ENCODE assay signal across 8 cellular contexts in genomic region chr11:68213555-68214172, GRCh38. TPM values are rescaled to one million over a fixed set of nuclear protein-coding genes. Genes with fewer than 3 reads are reported as not detected.
A peak's percentile ranks its signal among the peaks of the same experiment; 100 is the strongest.
DNase-seq lines count a peak whose midpoint lies in the region; ATAC-seq, FAIRE-seq and TF ChIP-seq lines count a peak whose summit lies in the region.

No MANE protein-coding gene starts in this region.

- dilution Hi-C loops in IMR-90 (cut with HindIII; ENCODE audit: low sequenced_read_pairs, unreplicated experiment), result no loop called here

- peak overlapping the region; percentile 21; the same call in 1 of the 3 replicates for H2BK15ac ChIP-seq in IMR-90 (ENCODE audit: low read depth, low read length)

- H3K4ac ChIP-seq in IMR-90 (ENCODE audit: low read depth, low read length), result peak overlapping the region; percentile 96

- H3K4me3 Mint-ChIP-seq in CD8-positive, alpha-beta memory T cell, result peak overlapping the region; percentile 79 to 91 (median 85)
- H3K4me3 Mint-ChIP-seq in naive thymus-derived CD4-positive, alpha-beta T cell, result peak overlapping the region; percentile 69 to 98 (median 78)

- peak overlapping the region; percentile 100 for H2BK5ac ChIP-seq in IMR-90 (ENCODE audit: low read depth, low read length, poor library complexity, severe bottlenecking)

- H3K9me3 ChIP-seq in CD8-positive, alpha-beta memory T cell (ENCODE audit: low read length), result no peaks in the 10 kb centered on the region
- H3K9me3 ChIP-seq in IMR-90 (ENCODE audit: control insufficient read depth, insufficient read depth, low read length) (no peaks in the 10 kb centered on the region), fibroblast of lung (ENCODE audit: control insufficient read depth, insufficient read depth, low read depth, low read length) (no peaks in the 10 kb centered on the region)
- H3K9me3 ChIP-seq in naive thymus-derived CD4-positive, alpha-beta T cell (ENCODE audit: control insufficient read depth in 2 of 3, low read length in 3 of 3), result no peaks in the 10 kb centered on the region

- in situ Hi-C loops in IMR-90 (cut with MboI; ENCODE audit: low sequenced_read_pairs), result no loop called here

- CTCF ChIA-PET in CD8-positive, alpha-beta memory T cell (lab: Charles Lee), result no interaction called here
- CTCF ChIA-PET in IMR-90 (lab: Yijun Ruan, JAX), result no interaction called here
- CTCF ChIA-PET in naive thymus-derived CD4-positive, alpha-beta T cell (lab: Charles Lee), result no interaction called here

- TF ChIP-seq POLR2A in IMR-90 (IDR thresholded peaks at IDR 0.05; ENCODE audit: low read depth, low read length), result peak; percentile 93

- peak overlapping the region; percentile 93 to 98; a peak in 2 of 4 replicates for H4K8ac ChIP-seq in IMR-90 (ENCODE audit: low read depth in 2 of 2, low read length in 2 of 2)

- 0% methylated on average over 52 of the region's 90 CpGs; no CpG with 5 or more reads in 1 of the 2 experiments for WGBS in IMR-90 (ENCODE audit: extremely low coverage in 2 of 2, insufficient read length in 1 of 2), 2 experiments

- H3K23ac ChIP-seq in IMR-90 (ENCODE audit: low read depth, low read length), result peak overlapping the region; percentile 93; the same call in 1 of the 2 replicates

- no peaks in the 10 kb centered on the region for H3K36me3 ChIP-seq in CD8-positive, alpha-beta memory T cell (ENCODE audit: insufficient read depth, low read length)
- no peaks in the 10 kb centered on the region for H3K36me3 ChIP-seq in IMR-90 (ENCODE audit: control insufficient read depth, insufficient read depth, low read length)
- H3K36me3 ChIP-seq in fibroblast of lung (ENCODE audit: control insufficient read depth, insufficient read depth, low read length), result no peaks in the 10 kb centered on the region
- H3K36me3 ChIP-seq in naive thymus-derived CD4-positive, alpha-beta T cell (ENCODE audit: control insufficient read depth in 2 of 3, insufficient read depth in 3 of 3, low read length in 3 of 3), result peaks cover 0 to 3% (median 0%) of the 10 kb centered on the region in 3 experiments

- BruUV-seq in IMR-90 (replicated peaks; lab: Mats Ljungman, UMichigan), result no TSS peak

- H3K4me2 ChIP-seq in IMR-90 (ENCODE audit: low read depth, low read length) (peak overlapping the region; percentile 81), fibroblast of lung (ENCODE audit: extremely low read depth, insufficient read depth, low read length) (peak overlapping the region; percentile 61)

- H3K18ac ChIP-seq in IMR-90 (ENCODE audit: low read depth, low read length), result peak overlapping the region; percentile 78; the same call in 1 of the 2 replicates

- peak overlapping the region; percentile 86 for H3K9ac ChIP-seq in IMR-90 (ENCODE audit: low read depth, low read length)
- peak overlapping the region; percentile 92 for H3K9ac ChIP-seq in fibroblast of lung (ENCODE audit: insufficient read depth, low read length)

- H3K56ac ChIP-seq in IMR-90 (ENCODE audit: extremely low read depth, insufficient read depth, low read length), result peak overlapping the region; percentile 65; the same call in 1 of the 2 replicates

- H3K36me3 Mint-ChIP-seq in CD8-positive, alpha-beta memory T cell, result peaks cover 0 to 7% (median 2%) of the 10 kb centered on the region in 3 donors
- H3K36me3 Mint-ChIP-seq in naive thymus-derived CD4-positive, alpha-beta T cell, result peaks cover 0 to 5% (median 0%) of the 10 kb centered on the region in 5 donors

- peaks cover 6 to 38% of the 10 kb centered on the region in 2 experiments for H3K79me1 ChIP-seq in IMR-90 (ENCODE audit: low read depth in 1 of 2, low read length in 2 of 2)

- peak overlapping the region; percentile 72 for H2BK120ac ChIP-seq in IMR-90 (ENCODE audit: low read depth, low read length)

- H4K20me1 ChIP-seq in IMR-90 (ENCODE audit: insufficient read depth, low read length) (peaks cover 40% of the 10 kb centered on the region), fibroblast of lung (ENCODE audit: control insufficient read depth, extremely low read depth, insufficient read depth, low read length) (peaks cover 7% of the 10 kb centered on the region)

- peak overlapping the region; percentile 72 for H3K27ac ChIP-seq in CD8-positive, alpha-beta memory T cell (ENCODE audit: low read depth, low read length)
- peak overlapping the region; percentile 89 for H3K27ac ChIP-seq in IMR-90 (ENCODE audit: insufficient read depth, low read length)
- peak overlapping the region; percentile 94 for H3K27ac ChIP-seq in fibroblast of lung (ENCODE audit: insufficient read depth, low read length)
- peak overlapping the region; percentile 88 for H3K27ac ChIP-seq in naive thymus-derived CD4-positive, alpha-beta T cell (ENCODE audit: low read depth, low read length)

- peaks cover 32% of the 10 kb centered on the region for H3K79me2 ChIP-seq in fibroblast of lung (ENCODE audit: control insufficient read depth, insufficient read depth, low read length)

- peak overlapping the region; percentile 88 for H4K5ac ChIP-seq in IMR-90 (ENCODE audit: low read depth, low read length)

- H3K27me3 Mint-ChIP-seq in CD8-positive, alpha-beta memory T cell, result peaks cover 5 to 8% of the 10 kb centered on the region in 2 donors
- H3K27me3 Mint-ChIP-seq in naive thymus-derived CD4-positive, alpha-beta T cell, result peaks cover 0 to 28% (median 0%) of the 10 kb centered on the region in 5 donors

- no peak for FAIRE-seq in RCC 7860 (lab: Jason Lieb, UNC)

- H3K9me3 Mint-ChIP-seq in CD8-positive, alpha-beta memory T cell, result peaks cover 0 to 2% (median 0%) of the 10 kb centered on the region in 5 donors
- peaks cover 0 to 22% (median 0%) of the 10 kb centered on the region in 11 donors for H3K9me3 Mint-ChIP-seq in naive thymus-derived CD4-positive, alpha-beta T cell

- H3K4me1 Mint-ChIP-seq in CD8-positive, alpha-beta memory T cell, result peaks cover 44 to 51% (median 46%) of the 10 kb centered on the region in 3 donors
- H3K4me1 Mint-ChIP-seq in naive thymus-derived CD4-positive, alpha-beta T cell, result peaks cover 35 to 50% (median 45%) of the 10 kb centered on the region in 7 donors

- H3K4me1 ChIP-seq in CD8-positive, alpha-beta memory T cell (ENCODE audit: insufficient read depth, low read length), result peaks cover 45% of the 10 kb centered on the region
- peaks cover 5% of the 10 kb centered on the region; the same call in 1 of the 2 replicates for H3K4me1 ChIP-seq in IMR-90 (ENCODE audit: control insufficient read depth, insufficient read depth, low read length)
- no peaks in the 10 kb centered on the region for H3K4me1 ChIP-seq in fibroblast of lung (ENCODE audit: control insufficient read depth, extremely low read depth, insufficient read depth, low read length)
- H3K4me1 ChIP-seq in naive thymus-derived CD4-positive, alpha-beta T cell (ENCODE audit: control insufficient read depth in 2 of 2, insufficient read depth in 2 of 2, low read length in 2 of 2), result peaks cover 27% of the 10 kb centered on the region in 2 donors

- H3K4me3 ChIP-seq in CD8-positive, alpha-beta memory T cell (ENCODE audit: low read length), result peak overlapping the region; percentile 83
- H3K4me3 ChIP-seq in IMR-90 (ENCODE audit: insufficient read depth, low read depth, low read length) (peak overlapping the region; percentile 100), fibroblast of lung (replicated peaks in 1 of 4; ENCODE audit: control extremely low read depth in 1 of 4, insufficient read depth in 1 of 4, low read depth in 3 of 4, low read length in 4 of 4) (peak overlapping the region; percentile 55 to 78 (median 64))
- H3K4me3 ChIP-seq in naive thymus-derived CD4-positive, alpha-beta T cell (ENCODE audit: low read length), result peak overlapping the region; percentile 81

- no peak overlapping the region for H2BK20ac ChIP-seq in IMR-90 (ENCODE audit: low read depth, low read length)

- TF ChIP-seq RAD21 in IMR-90 (IDR thresholded peaks at IDR 0.05; ENCODE audit: low read length), result no peak

- POLR2A ChIA-PET in CD8-positive, alpha-beta memory T cell (lab: Charles Lee), result interaction anchor here (0.6 to 1.0 kb wide), 2 partner anchors 53 to 55 kb away, joined by 3 read pairs; no protein-coding TSS in a partner anchor
- POLR2A ChIA-PET in IMR-90 (lab: Charles Lee; ENCODE audit: unreplicated experiment), result no interaction called here
- POLR2A ChIA-PET in naive thymus-derived CD4-positive, alpha-beta T cell (lab: Charles Lee), result interaction anchor here (0.8 kb wide), 1 partner anchor 171 kb away, joined by 3 read pairs; no protein-coding TSS in a partner anchor

- ATAC-seq in GM19467 (IDR thresholded peaks at IDR 0.05; ENCODE audit: unreplicated experiment) (peak; percentile 35), IMR-90 (ENCODE audit: low read depth) (peak; percentile 53)
- ATAC-seq in naive thymus-derived CD4-positive, alpha-beta T cell, result peak; percentile 70

- H2AK9ac ChIP-seq in IMR-90 (replicated peaks; ENCODE audit: low read depth, low read length, poor library complexity), result peak overlapping the region; percentile 96

- TF ChIP-seq CTCF in IMR-90 (conservative IDR thresholded peaks at IDR 0.05; ENCODE audit: low read depth, low read length) (no peak), fibroblast of lung (conservative IDR thresholded peaks at IDR 0.05 in 1 of 2, IDR thresholded peaks at IDR 0.05 in 1 of 2; ENCODE audit: low read depth in 1 of 2, low read length in 2 of 2) (no peak)

- H2AFZ ChIP-seq in IMR-90 (replicated peaks; ENCODE audit: low read length, poor library complexity), result peak overlapping the region; percentile 95
- H2AFZ ChIP-seq in fibroblast of lung (ENCODE audit: low read length), result peak overlapping the region; percentile 62

- intact Hi-C loops in IMR-90 (cut with micrococcal nuclease), result no loop called here
- intact Hi-C loops in naive thymus-derived CD4-positive, alpha-beta T cell (cut with micrococcal nuclease), result loop anchor here (1.0 to 10.0 kb wide), 6 partner anchors 59 to 409 kb away; partner anchors contain the start of genes PPP6R3 (in 2 of the 2), CHKA (in 1 of the 2), NDUFS8 (in 1 of the 2) and TCIRG1 (in 1 of the 2)

- H3K27ac Mint-ChIP-seq in CD8-positive, alpha-beta memory T cell, result peak overlapping the region in 4 of 8 donors; percentile 51 to 97 (median 76)
- peak overlapping the region in 7 of 9 donors; percentile 35 to 99 (median 92) for H3K27ac Mint-ChIP-seq in naive thymus-derived CD4-positive, alpha-beta T cell

- peak overlapping the region; percentile 84 for H4K91ac ChIP-seq in IMR-90 (ENCODE audit: insufficient read depth, low read depth, low read length)

- H3K27me3 ChIP-seq in CD8-positive, alpha-beta memory T cell (ENCODE audit: insufficient read depth, low read length, poor library complexity, severe bottlenecking), result peaks cover 4% of the 10 kb centered on the region
- H3K27me3 ChIP-seq in IMR-90 (ENCODE audit: control insufficient read depth, insufficient read depth, low read length), result peaks cover 22% of the 10 kb centered on the region
- H3K27me3 ChIP-seq in fibroblast of lung (ENCODE audit: control insufficient read depth, insufficient read depth, low read length), result peaks cover 11% of the 10 kb centered on the region
- H3K27me3 ChIP-seq in naive thymus-derived CD4-positive, alpha-beta T cell (ENCODE audit: control insufficient read depth in 2 of 2, insufficient read depth in 2 of 2, low read length in 2 of 2), result no peaks in the 10 kb centered on the region

- DNase-seq in CD8-positive, alpha-beta memory T cell, result peak; percentile 71 to 87 (median 85)
- DNase-seq in IMR-90, result peak; percentile 96
- peak; percentile 64 for DNase-seq in RCC 7860 (ENCODE audit: low spot score)
- DNase-seq in activated T-helper 1 cell treated with anti-CD3 and anti-CD28 coated beads, Interleukin-2, amount 50 U/mL, for 16 hours (ENCODE audit: low read depth in 1 of 2, low spot score in 1 of 2), result peak; percentile 57 to 66
- peak; percentile 97 to 98 for DNase-seq in fibroblast of lung (ENCODE audit: low read depth in 2 of 2)
- peak; percentile 69 to 92 (median 86) for DNase-seq in naive thymus-derived CD4-positive, alpha-beta T cell
- DNase-seq in stimulated activated CD8-positive, alpha-beta memory T cell treated with anti-CD3 and anti-CD28 coated beads, Interleukin-7, amount 100 ng/mL, for 48 hours (ENCODE audit: extremely low read depth in 1 of 2, low read depth in 1 of 2), result peak; percentile 55 to 56

- H2AK5ac ChIP-seq in IMR-90 (ENCODE audit: low read depth, low read length), result peak overlapping the region; percentile 61; the same call in 1 of the 2 replicates

- H3K9me1 ChIP-seq in IMR-90 (ENCODE audit: insufficient read depth, low read length), result peaks cover 13% of the 10 kb centered on the region; the same call in 1 of the 2 replicates

- H3K14ac ChIP-seq in IMR-90 (replicated peaks; ENCODE audit: low read depth, low read length), result peak overlapping the region; percentile 96

RNA-seq across cellular contexts. Expression of gene KMT5B, which starts 0.6 kb away (rescaled TPM):
- 10 to 100 TPM; 21.9 to 22.6 TPM for total RNA-seq in CD8-positive, alpha-beta memory T cell
- 49.1 TPM for polyA plus RNA-seq in CD8-positive, alpha-beta memory T cell
- total RNA-seq in IMR-90 (2012; rRNA removed) (13.4 and 26.1 TPM in 2 replicates), fibroblast of lung (23.4 and 24.3 TPM in 2 replicates)
- polyA plus RNA-seq in IMR-90 (2012; rRNA removed) (9.6 and 11.2 TPM in 2 replicates), fibroblast of lung (9.3 and 13.0 TPM in 2 replicates)
- polyA plus RNA-seq in IMR-90 (2012; cell fraction: cytosol; rRNA removed), result 2.9 and 4.4 TPM in 2 replicates
- polyA plus RNA-seq in IMR-90 (2012; cell fraction: nucleus; rRNA removed; ENCODE audit: low replicate concordance), result 5.9 and 30.5 TPM in 2 replicates
- 14.8 and 19.5 TPM in 2 replicates for polyA plus RNA-seq in fibroblast of lung (2012)
- 4.2 and 4.6 TPM in 2 replicates for polyA minus RNA-seq in fibroblast of lung (ENCODE audit: low replicate concordance)
- 10 to 100 TPM; 32.7 to 68.2 (median 43.8) TPM for total RNA-seq in naive thymus-derived CD4-positive, alpha-beta T cell
- polyA plus RNA-seq in naive thymus-derived CD4-positive, alpha-beta T cell, result 10 to 100 TPM; 42.2 to 58.6 TPM

RNA-seq across cellular contexts. Expression of gene C11orf24, which starts 58.1 kb away (rescaled TPM):
- 10 to 100 TPM; 46.9 to 49.8 TPM for total RNA-seq in CD8-positive, alpha-beta memory T cell
- polyA plus RNA-seq in CD8-positive, alpha-beta memory T cell, result 15.7 TPM
- 41.1 and 42.5 TPM in 2 replicates for total RNA-seq in IMR-90 (2012; rRNA removed)
- polyA plus RNA-seq in IMR-90 (2012; rRNA removed), result 135 and 171 TPM in 2 replicates
- 83.7 and 163 TPM in 2 replicates for polyA plus RNA-seq in IMR-90 (2012; cell fraction: cytosol; rRNA removed)
- 86.3 and 141 TPM in 2 replicates for polyA plus RNA-seq in IMR-90 (2012; cell fraction: nucleus; rRNA removed; ENCODE audit: low replicate concordance)
- 14.1 and 25.4 TPM in 2 replicates for total RNA-seq in fibroblast of lung
- polyA plus RNA-seq in fibroblast of lung, result 45.6 TPM in 2 replicates
- polyA plus RNA-seq in fibroblast of lung (2012), result 74.7 and 76.0 TPM in 2 replicates
- 210 and 228 TPM in 2 replicates for polyA minus RNA-seq in fibroblast of lung (ENCODE audit: low replicate concordance)
- 10 to 100 TPM in 4 of 5 experiments, 1 to 10 TPM in 1; 9.5 to 20.0 (median 15.4) TPM for total RNA-seq in naive thymus-derived CD4-positive, alpha-beta T cell
- polyA plus RNA-seq in naive thymus-derived CD4-positive, alpha-beta T cell, result 10 to 100 TPM in 1 of 2 donors, 1 to 10 TPM in 1; 5.7 to 11.5 TPM

Comparison
In these comparisons a context has a peak if more than half of its experiments do, and no peak if none do; other contexts are left out.
1. Peak in every context shown above with its lines: DNase-seq, ATAC-seq, H3K4me3 ChIP-seq and H3K27ac ChIP-seq.